Comparison of ENCODE assay signal across 1 cellular context in genomic region chr1:74693473-74693872, GRCh38.
TF ChIP-seq lines count a peak whose summit lies in the region.

No MANE protein-coding gene starts in this region.

TF ChIP-seq in GM12878, 131 proteins besides CTCF, POLR2A, EP300 and RAD21:
- no peak for TF ChIP-seq BRCA1 (IDR thresholded peaks at IDR 0.05; ENCODE audit: low read depth, low read length)
- no peak for TF ChIP-seq CUX1 (IDR thresholded peaks at IDR 0.05; ENCODE audit: insufficient replicate concordance, low read depth, low read length)
- TF ChIP-seq PRDM15 (CRISPR knock-in tag; IDR thresholded peaks at IDR 0.05), result no peak
- no peak for TF ChIP-seq ESRRA (IDR thresholded peaks at IDR 0.05; ENCODE audit: low read length)
- TF ChIP-seq NRF1 (conservative IDR thresholded peaks at IDR 0.05; ENCODE audit: low read depth, low read length), result no peak
TF ChIP-seq in GM12878: peak in this region for 0.
